ENCODE assay signal across 13 cellular contexts in the genomic region with DNA sequence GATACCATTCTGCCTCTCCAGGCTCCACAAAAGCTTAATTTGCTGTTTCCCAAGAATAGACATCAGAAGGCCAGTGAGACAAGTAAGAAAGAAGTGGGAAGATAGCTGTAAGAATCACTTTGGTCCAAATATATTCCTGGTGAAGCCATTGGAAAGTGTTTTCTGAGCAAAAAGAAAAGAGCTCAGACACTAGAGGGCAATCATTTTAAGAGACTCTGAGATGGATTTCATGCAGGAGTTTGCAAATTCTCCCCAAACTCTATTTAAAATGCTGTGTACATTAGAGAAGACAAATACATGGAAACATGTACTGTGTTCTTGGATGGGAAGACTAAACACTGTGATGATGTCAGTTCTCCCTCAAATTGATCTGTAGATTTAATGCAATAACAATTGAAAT. TPM values are rescaled to one million over a fixed set of nuclear protein-coding genes. Genes with fewer than 3 reads are reported as not detected.
"Had no signal": no experiment of that assay in that cellular context is flagged by ENCODE, and none has a peak within 500 bp of the region (broad histone marks: within the 10 kb centered on the region; RNA-seq: fewer than 3 reads in every experiment).

No MANE protein-coding gene starts in this region.

- H3K4me3 ChIP-seq: ascending aorta, gastroesophageal sphincter, pancreas had no signal

- H3K27me3 ChIP-seq: ascending aorta, pancreas had no signal

- H3K36me3 ChIP-seq: ascending aorta, gastroesophageal sphincter, pancreas had no signal

- H3K4me1 ChIP-seq: ascending aorta, gastroesophageal sphincter, pancreas had no signal

- DNase-seq: activated CD4-positive, alpha-beta T cell treated with anti-CD3 and anti-CD28 coated beads, Interleukin-2, amount 50 U/mL, for 1 hour; activated CD4-positive, CD25-positive, alpha-beta regulatory T cell; activated naive CD4-positive, alpha-beta T cell treated with Interleukin-2 at 50 U/mL for 16 hours; mammary epithelial cell; naive B cell; pancreas; stimulated activated CD4-positive, alpha-beta T cell treated with anti-CD3 and anti-CD28 coated beads, Interleukin-1b, Interleukin-23, amount 100 ng/mL, for 48 hours had no signal

- H3K9me3 ChIP-seq: ascending aorta, gastroesophageal sphincter, pancreas had no signal

- ATAC-seq: gastroesophageal sphincter, left lobe of liver, pancreas had no signal

- H3K27ac ChIP-seq: ascending aorta, gastroesophageal sphincter, pancreas had no signal

RNA-seq across cellular contexts. Expression of a gene that starts 8.0 kb away (rescaled TPM):
- total RNA-seq: activated CD8-positive, alpha-beta memory T cell treated with anti-CD3 and anti-CD28 coated beads for 36 hours; ascending aorta; endothelial cell of umbilical vein; left lobe of liver; mononuclear cell had no signal
- polyA plus RNA-seq: endothelial cell of umbilical vein had no signal
